In genomic region chr2:158457826-158458616, GRCh38 we compare ENCODE assay signal across 1 cellular context.
TF ChIP-seq lines count a peak whose summit lies in the region.

No MANE protein-coding gene starts in this region.

TF ChIP-seq in GM12878, 131 proteins besides CTCF, POLR2A, EP300 and RAD21 (continued from another document):
- TF ChIP-seq IKZF1 (conservative IDR thresholded peaks at IDR 0.05) (peak; percentile 32; the same call in 1 of the 2 replicates), ZSCAN29 (IDR thresholded peaks at IDR 0.05) (0 out of 2 replicates have a peak, but pooled peaks have one; percentile 10), PBX3 (IDR thresholded peaks at IDR 0.05; ENCODE audit: insufficient replicate concordance, low read depth, low read length) (no peak)
TF ChIP-seq in GM12878: peak in this region for 8.
